In genomic region chr3:186298876-186299275, GRCh38 we compare ENCODE assay signal across 17 cellular contexts.
DNase-seq lines count a peak whose midpoint lies in the region; ATAC-seq, FAIRE-seq and TF ChIP-seq lines count a peak whose summit lies in the region.
"Had no signal": no experiment of that assay in that cellular context is flagged by ENCODE, and none has a peak within 500 bp of the region (broad histone marks: within the 10 kb centered on the region; RNA-seq: fewer than 3 reads in every experiment).

No MANE protein-coding gene starts in this region.

- FAIRE-seq in urothelium cell line (lab: Jason Lieb, UNC): no peak
- FAIRE-seq: frontal cortex, H1 had no signal

- H3K27me3 ChIP-seq in breast epithelium: peaks cover 0 to 18% of the 10 kb centered on the region in 2 donors
- H3K27me3 ChIP-seq: upper lobe of right lung had no signal

- no peak overlapping the region for H3K27ac ChIP-seq in breast epithelium
- H3K27ac ChIP-seq in cingulate gyrus (ENCODE audit: low read depth, low read length): peak overlapping the region; percentile 66
- H3K27ac ChIP-seq: upper lobe of right lung had no signal

- no peaks in the 10 kb centered on the region for H3K27me3 Mint-ChIP-seq in MCF 10A (ENCODE audit: insufficient read depth, unreplicated experiment)
- peaks cover 15% of the 10 kb centered on the region for H3K27me3 Mint-ChIP-seq in Calu3 (ENCODE audit: unreplicated experiment)

- intact Hi-C loops in MCF 10A (cut with micrococcal nuclease): no loop called here
- intact Hi-C loops in breast epithelium (cut with DNase I; ENCODE audit: low total_unique reads): no loop called here
- intact Hi-C loops in Calu3 (cut with micrococcal nuclease; ENCODE audit: unreplicated experiment): no loop called here

- no peaks in the 10 kb centered on the region for H3K9me3 ChIP-seq in breast epithelium
- H3K9me3 ChIP-seq: Caco-2, upper lobe of right lung had no signal

- POLR2A ChIA-PET in MCF 10A (lab: Yijun Ruan, JAX): no interaction called here

- no peaks in the 10 kb centered on the region for H3K36me3 ChIP-seq in breast epithelium
- H3K36me3 ChIP-seq: upper lobe of right lung had no signal

- TF ChIP-seq POLR2A in breast epithelium (IDR thresholded peaks at IDR 0.05): no peak
- TF ChIP-seq POLR2A in erythroblast (IDR thresholded peaks at IDR 0.05; ENCODE audit: low read length): no peak

- H3K4me3 ChIP-seq in breast epithelium: no peak overlapping the region
- H3K4me3 ChIP-seq: upper lobe of right lung had no signal

- BruUV-seq in MCF 10A (replicated peaks; lab: Mats Ljungman, UMichigan) (no TSS peak), Calu3 (replicated peaks; lab: Mats Ljungman, UMichigan) (no TSS peak)

- peak; percentile 16 for DNase-seq in MCF 10A (ENCODE audit: unreplicated experiment)
- no peak for DNase-seq in breast epithelium (ENCODE audit: low spot score in 2 of 2)
- DNase-seq in NCI-H2196 (lab: John Stamatoyannopoulos, UW; ENCODE audit: unreplicated experiment): peak; percentile 71
- DNase-seq in urothelium cell line (ENCODE audit: low spot score): peak; percentile 25
- no peak for DNase-seq in Calu3
- no peak for DNase-seq in erythroblast (lab: John Stamatoyannopoulos, UW)
- DNase-seq: activated CD4-positive, alpha-beta T cell treated with anti-CD3 and anti-CD28 coated beads, Interleukin-2, amount 10 ng/mL, durations not matched to agents 24 days and 14 days; activated T-cell treated with anti-CD3 and anti-CD28 coated beads for 4 hours; Caco-2; SIG-M5; T1000; upper lobe of right lung had no signal

- no peak for ATAC-seq in GM18909 (IDR thresholded peaks at IDR 0.05; ENCODE audit: poor library complexity, unreplicated experiment)
- ATAC-seq: activated naive CD4-positive, alpha-beta T cell treated with anti-CD3 and anti-CD28 coated beads, Interleukin-2, amount 50 U/mL, for 72 hours; upper lobe of right lung had no signal

- H3K9me3 Mint-ChIP-seq in MCF 10A (ENCODE audit: unreplicated experiment): no peaks in the 10 kb centered on the region
- H3K9me3 Mint-ChIP-seq in Calu3 (ENCODE audit: low read depth, unreplicated experiment): no peaks in the 10 kb centered on the region
- H3K9me3 Mint-ChIP-seq: activated CD4-positive, alpha-beta T cell treated with anti-CD3 and anti-CD28 coated beads, Interleukin-2, amount 10 ng/mL, durations not matched to agents 24 days and 14 days; activated naive CD4-positive, alpha-beta T cell treated with anti-CD3 and anti-CD28 coated beads, Interleukin-2, amount 50 U/mL, for 72 hours had no signal

- H3K4me1 Mint-ChIP-seq in MCF 10A (ENCODE audit: insufficient read depth, unreplicated experiment) (no peaks in the 10 kb centered on the region), Calu3 (ENCODE audit: low read depth, unreplicated experiment) (no peaks in the 10 kb centered on the region)
- H3K4me1 Mint-ChIP-seq: activated CD4-positive, alpha-beta T cell treated with anti-CD3 and anti-CD28 coated beads, Interleukin-2, amount 10 ng/mL, durations not matched to agents 24 days and 14 days had no signal

- H3K4me1 ChIP-seq in breast epithelium: no peaks in the 10 kb centered on the region
- H3K4me1 ChIP-seq: Caco-2, upper lobe of right lung had no signal

- H3K36me3 Mint-ChIP-seq in MCF 10A (ENCODE audit: insufficient read depth, unreplicated experiment) (peaks cover 4% of the 10 kb centered on the region), Calu3 (ENCODE audit: insufficient read depth, unreplicated experiment) (no peaks in the 10 kb centered on the region)
- H3K36me3 Mint-ChIP-seq: activated naive CD4-positive, alpha-beta T cell treated with anti-CD3 and anti-CD28 coated beads, Interleukin-2, amount 50 U/mL, for 72 hours had no signal

- CTCF ChIA-PET in MCF 10A (lab: Yijun Ruan, JAX): interaction anchor here (0.6 kb wide), 1 partner anchor 293 kb away, joined by 3 read pairs; no protein-coding TSS in a partner anchor
- CTCF ChIA-PET in Calu3 (lab: Charles Lee): no interaction called here

- H3K27ac Mint-ChIP-seq in MCF 10A (ENCODE audit: low read depth, unreplicated experiment) (no peak overlapping the region), Calu3 (ENCODE audit: unreplicated experiment) (no peak overlapping the region)
- H3K27ac Mint-ChIP-seq: activated CD4-positive, alpha-beta T cell treated with anti-CD3 and anti-CD28 coated beads, Interleukin-2, amount 10 ng/mL, durations not matched to agents 24 days and 14 days; activated naive CD4-positive, alpha-beta T cell treated with anti-CD3 and anti-CD28 coated beads, Interleukin-2, amount 50 U/mL, for 72 hours had no signal

- TF ChIP-seq CTCF in MCF 10A (IDR thresholded peaks at IDR 0.05; ENCODE audit: unreplicated experiment) (no peak), breast epithelium (IDR thresholded peaks at IDR 0.05) (no peak), Calu3 (IDR thresholded peaks at IDR 0.05; ENCODE audit: unreplicated experiment) (no peak)

- H3K4me3 Mint-ChIP-seq in MCF 10A (ENCODE audit: unreplicated experiment) (no peak overlapping the region), Calu3 (ENCODE audit: low read depth, unreplicated experiment) (no peak overlapping the region)
- H3K4me3 Mint-ChIP-seq: activated CD4-positive, alpha-beta T cell treated with anti-CD3 and anti-CD28 coated beads, Interleukin-2, amount 10 ng/mL, durations not matched to agents 24 days and 14 days had no signal

Comparison
In these comparisons a context has a peak if more than half of its experiments do, and no peak if none do; other contexts are left out.
1. DNase-seq: peak in MCF 10A (single experiment), NCI-H2196 (single experiment) and urothelium cell line (single experiment); none in breast epithelium (0 of 2), Calu3 (single experiment) and erythroblast (0 of 2).